Comparison of ENCODE assay signal across 20 cellular contexts in the genomic region with DNA sequence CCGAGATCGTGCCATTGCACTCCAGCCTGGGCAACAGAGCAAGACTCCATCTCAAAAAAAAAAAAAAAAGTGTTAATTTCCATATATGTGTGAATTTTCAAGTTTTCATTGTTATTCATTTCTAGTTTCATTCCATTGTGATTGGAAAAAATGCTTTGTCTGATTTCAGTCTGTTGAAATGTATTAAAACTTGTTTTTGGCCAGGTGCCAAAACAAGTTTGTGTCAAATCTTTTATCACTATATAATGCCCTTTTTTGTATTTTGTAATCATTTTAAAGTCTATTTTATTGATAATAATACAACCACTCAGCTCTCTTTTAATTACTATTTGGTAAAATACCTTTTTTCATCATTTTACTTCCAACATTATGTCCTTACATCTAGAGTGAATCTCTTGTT.
"Had no signal": no experiment of that assay in that cellular context is flagged by ENCODE, and none has a peak within 500 bp of the region (broad histone marks: within the 10 kb centered on the region; RNA-seq: fewer than 3 reads in every experiment).

No MANE protein-coding gene starts in this region.

- H3K9ac ChIP-seq: KMS-11 had no signal

- H3K9me3 ChIP-seq: SJSA1 had no signal

- H3K4me2 ChIP-seq: KMS-11 had no signal

- DNase-seq: Kasumi-1, MM.1S, NCI-H1092 treated with DMSO at 0.1 percent for 48 hours, NCI-H1436, NCI-H187, NCI-H2029, NCI-H2081 treated with DMSO at 0.1 percent for 48 hours, NCI-H2171, NCI-H226, NCI-H446, NCI-H510A, NCI-H524 treated with DMSO at 0.1 percent for 48 hours, NCI-H69, NCI-H774, Right ventricle myocardium superior, RPMI8226, SIG-M5 had no signal

- H3K4me3 ChIP-seq: SJSA1, SK-N-MC had no signal

- H3K27ac ChIP-seq: KMS-11, SJSA1, SK-N-MC had no signal

- H3K4me1 ChIP-seq: SJSA1 had no signal

- H3K36me3 ChIP-seq: SJSA1 had no signal

- H3K27me3 ChIP-seq: SJSA1 had no signal
